30 cellular contexts compared by ENCODE assay signal in genomic region chr6:40489798-40490197, GRCh38.
"Had no signal": no experiment of that assay in that cellular context is flagged by ENCODE, and none has a peak within 500 bp of the region (broad histone marks: within the 10 kb centered on the region; RNA-seq: fewer than 3 reads in every experiment).

No MANE protein-coding gene starts in this region.

- H3K36me3 ChIP-seq: ovary, right lobe of liver, sigmoid colon, suprapubic skin, tibial artery, transverse colon, upper lobe of right lung, uterus had no signal

- DNase-seq: naive thymus-derived CD4-positive, alpha-beta T cell; natural killer cell; nephron progenitor cell; occipital lobe; ovary; posterior cingulate gyrus; psoas muscle; right cardiac atrium; right lobe of liver; sigmoid colon; small intestine; stimulated activated CD4-positive, alpha-beta T cell treated with anti-CD3 and anti-CD28 coated beads, Interleukin-12 subunit alpha, Interleukin-12 subunit beta, amount 100 ng/mL, for 4 hours; stimulated activated CD4-positive, alpha-beta T cell treated with anti-CD3 and anti-CD28 coated beads, Interleukin-1b, Interleukin-23, amount 100 ng/mL, for 48 hours; stimulated activated CD4-positive, alpha-beta T cell treated with anti-CD3 and anti-CD28 coated beads, Interleukin-4, amount 100 ng/mL, for 1 hour; stimulated activated CD4-positive, alpha-beta T cell treated with anti-CD3 and anti-CD28 coated beads, Interleukin-4, amount 100 ng/mL, for 4 hours; stimulated activated CD8-positive, alpha-beta memory T cell treated with anti-CD3 and anti-CD28 coated beads, Interleukin-4, amount 100 ng/mL, for 48 hours; stimulated activated naive CD4-positive, alpha-beta T cell; substantia nigra; testis; tibial artery; transverse colon; upper lobe of right lung; uterus had no signal

- H3K9me3 Mint-ChIP-seq: natural killer cell; nephron progenitor cell; neural crest cell; stimulated activated memory B cell treated with anti-CD40 and anti-IgM and Interleukin-4, amounts not matched to agents 10 μg/mL and 1 μg/mL and 100 μg/mL, for 72 hours; stimulated activated naive CD8-positive, alpha-beta T cell treated with anti-CD3 and anti-CD28 coated beads, Interleukin-15, Interleukin-2, amounts not matched to agents 100 ng/mL and 50 ng/mL, for 24 hours; type B pancreatic cell had no signal

- H3K27me3 ChIP-seq: ovary, right lobe of liver, suprapubic skin, testis, upper lobe of right lung had no signal

- H3K36me3 Mint-ChIP-seq: naive thymus-derived CD4-positive, alpha-beta T cell; natural killer cell; stimulated activated memory B cell treated with anti-CD40 and anti-IgM and Interleukin-4, amounts not matched to agents 10 μg/mL and 1 μg/mL and 100 μg/mL, for 72 hours; type B pancreatic cell had no signal

- H3K9me3 ChIP-seq: ovary, psoas muscle, right lobe of liver, sigmoid colon, suprapubic skin, testis, tibial artery, transverse colon, upper lobe of right lung, uterus had no signal

- ATAC-seq: naive thymus-derived CD4-positive, alpha-beta T cell; natural killer cell; psoas muscle; right cardiac atrium; right lobe of liver; stimulated activated memory B cell treated with anti-CD40 and anti-IgM and Interleukin-4, amounts not matched to agents 10 μg/mL and 1 μg/mL and 100 μg/mL, for 72 hours; upper lobe of right lung had no signal

- H3K4me1 ChIP-seq: psoas muscle, right lobe of liver, sigmoid colon, suprapubic skin, tibial artery, transverse colon, upper lobe of right lung, uterus had no signal

- H2AFZ ChIP-seq: parathyroid adenoma had no signal

- H3K4me3 Mint-ChIP-seq: naive thymus-derived CD4-positive, alpha-beta T cell; natural killer cell; nephron progenitor cell; neural crest cell; stimulated activated memory B cell treated with anti-CD40 and anti-IgM and Interleukin-4, amounts not matched to agents 10 μg/mL and 1 μg/mL and 100 μg/mL, for 72 hours; stimulated activated naive CD8-positive, alpha-beta T cell treated with anti-CD3 and anti-CD28 coated beads, Interleukin-15, Interleukin-2, amounts not matched to agents 100 ng/mL and 50 ng/mL, for 24 hours; type B pancreatic cell had no signal

- H3K4me1 Mint-ChIP-seq: stimulated activated memory B cell treated with anti-CD40 and anti-IgM and Interleukin-4, amounts not matched to agents 10 μg/mL and 1 μg/mL and 100 μg/mL, for 72 hours had no signal

- H3K27me3 Mint-ChIP-seq: stimulated activated naive CD8-positive, alpha-beta T cell treated with anti-CD3 and anti-CD28 coated beads, Interleukin-15, Interleukin-2, amounts not matched to agents 100 ng/mL and 50 ng/mL, for 24 hours had no signal

- H3K9ac ChIP-seq: parathyroid adenoma had no signal

- H3K27ac Mint-ChIP-seq: naive thymus-derived CD4-positive, alpha-beta T cell; nephron progenitor cell; progenitor cell of endocrine pancreas; stimulated activated memory B cell treated with anti-CD40 and anti-IgM and Interleukin-4, amounts not matched to agents 10 μg/mL and 1 μg/mL and 100 μg/mL, for 72 hours; stimulated activated naive CD8-positive, alpha-beta T cell treated with anti-CD3 and anti-CD28 coated beads, Interleukin-15, Interleukin-2, amounts not matched to agents 100 ng/mL and 50 ng/mL, for 24 hours; type B pancreatic cell had no signal

- H3K79me2 ChIP-seq: parathyroid adenoma had no signal

- H3K27ac ChIP-seq: ovary, parathyroid adenoma, psoas muscle, right lobe of liver, sigmoid colon, suprapubic skin, testis, tibial artery, transverse colon, upper lobe of right lung, uterus had no signal

- H3K4me3 ChIP-seq: ovary, psoas muscle, right lobe of liver, sigmoid colon, suprapubic skin, testis, tibial artery, transverse colon, upper lobe of right lung, uterus had no signal
